ENCODE assay signal across 1 cellular context in the genomic region with DNA sequence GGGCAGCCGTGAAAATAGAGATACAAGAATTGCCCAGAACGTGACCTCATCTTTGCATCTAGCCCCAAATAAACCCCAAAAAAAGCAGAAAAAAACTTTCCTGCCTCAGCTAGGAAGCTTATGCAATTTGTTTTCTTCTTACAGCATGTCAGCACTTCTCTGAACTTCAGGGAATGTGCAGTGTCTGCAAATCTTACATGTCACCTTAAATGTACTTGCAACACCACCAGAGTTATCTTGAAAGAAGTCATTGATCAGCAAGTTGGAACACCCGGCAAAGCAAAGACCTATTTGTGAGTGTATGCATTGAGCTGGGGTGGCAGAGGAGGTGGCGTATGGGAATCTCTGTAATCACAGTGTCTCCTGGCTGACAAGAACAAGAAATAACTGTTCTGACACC.
TF ChIP-seq lines count a peak whose summit lies in the region.

No MANE protein-coding gene starts in this region.

TF ChIP-seq in GM23338, 12 proteins besides CTCF, POLR2A, EP300 and RAD21 (continued from another document):
- TF ChIP-seq, protein P1, sequence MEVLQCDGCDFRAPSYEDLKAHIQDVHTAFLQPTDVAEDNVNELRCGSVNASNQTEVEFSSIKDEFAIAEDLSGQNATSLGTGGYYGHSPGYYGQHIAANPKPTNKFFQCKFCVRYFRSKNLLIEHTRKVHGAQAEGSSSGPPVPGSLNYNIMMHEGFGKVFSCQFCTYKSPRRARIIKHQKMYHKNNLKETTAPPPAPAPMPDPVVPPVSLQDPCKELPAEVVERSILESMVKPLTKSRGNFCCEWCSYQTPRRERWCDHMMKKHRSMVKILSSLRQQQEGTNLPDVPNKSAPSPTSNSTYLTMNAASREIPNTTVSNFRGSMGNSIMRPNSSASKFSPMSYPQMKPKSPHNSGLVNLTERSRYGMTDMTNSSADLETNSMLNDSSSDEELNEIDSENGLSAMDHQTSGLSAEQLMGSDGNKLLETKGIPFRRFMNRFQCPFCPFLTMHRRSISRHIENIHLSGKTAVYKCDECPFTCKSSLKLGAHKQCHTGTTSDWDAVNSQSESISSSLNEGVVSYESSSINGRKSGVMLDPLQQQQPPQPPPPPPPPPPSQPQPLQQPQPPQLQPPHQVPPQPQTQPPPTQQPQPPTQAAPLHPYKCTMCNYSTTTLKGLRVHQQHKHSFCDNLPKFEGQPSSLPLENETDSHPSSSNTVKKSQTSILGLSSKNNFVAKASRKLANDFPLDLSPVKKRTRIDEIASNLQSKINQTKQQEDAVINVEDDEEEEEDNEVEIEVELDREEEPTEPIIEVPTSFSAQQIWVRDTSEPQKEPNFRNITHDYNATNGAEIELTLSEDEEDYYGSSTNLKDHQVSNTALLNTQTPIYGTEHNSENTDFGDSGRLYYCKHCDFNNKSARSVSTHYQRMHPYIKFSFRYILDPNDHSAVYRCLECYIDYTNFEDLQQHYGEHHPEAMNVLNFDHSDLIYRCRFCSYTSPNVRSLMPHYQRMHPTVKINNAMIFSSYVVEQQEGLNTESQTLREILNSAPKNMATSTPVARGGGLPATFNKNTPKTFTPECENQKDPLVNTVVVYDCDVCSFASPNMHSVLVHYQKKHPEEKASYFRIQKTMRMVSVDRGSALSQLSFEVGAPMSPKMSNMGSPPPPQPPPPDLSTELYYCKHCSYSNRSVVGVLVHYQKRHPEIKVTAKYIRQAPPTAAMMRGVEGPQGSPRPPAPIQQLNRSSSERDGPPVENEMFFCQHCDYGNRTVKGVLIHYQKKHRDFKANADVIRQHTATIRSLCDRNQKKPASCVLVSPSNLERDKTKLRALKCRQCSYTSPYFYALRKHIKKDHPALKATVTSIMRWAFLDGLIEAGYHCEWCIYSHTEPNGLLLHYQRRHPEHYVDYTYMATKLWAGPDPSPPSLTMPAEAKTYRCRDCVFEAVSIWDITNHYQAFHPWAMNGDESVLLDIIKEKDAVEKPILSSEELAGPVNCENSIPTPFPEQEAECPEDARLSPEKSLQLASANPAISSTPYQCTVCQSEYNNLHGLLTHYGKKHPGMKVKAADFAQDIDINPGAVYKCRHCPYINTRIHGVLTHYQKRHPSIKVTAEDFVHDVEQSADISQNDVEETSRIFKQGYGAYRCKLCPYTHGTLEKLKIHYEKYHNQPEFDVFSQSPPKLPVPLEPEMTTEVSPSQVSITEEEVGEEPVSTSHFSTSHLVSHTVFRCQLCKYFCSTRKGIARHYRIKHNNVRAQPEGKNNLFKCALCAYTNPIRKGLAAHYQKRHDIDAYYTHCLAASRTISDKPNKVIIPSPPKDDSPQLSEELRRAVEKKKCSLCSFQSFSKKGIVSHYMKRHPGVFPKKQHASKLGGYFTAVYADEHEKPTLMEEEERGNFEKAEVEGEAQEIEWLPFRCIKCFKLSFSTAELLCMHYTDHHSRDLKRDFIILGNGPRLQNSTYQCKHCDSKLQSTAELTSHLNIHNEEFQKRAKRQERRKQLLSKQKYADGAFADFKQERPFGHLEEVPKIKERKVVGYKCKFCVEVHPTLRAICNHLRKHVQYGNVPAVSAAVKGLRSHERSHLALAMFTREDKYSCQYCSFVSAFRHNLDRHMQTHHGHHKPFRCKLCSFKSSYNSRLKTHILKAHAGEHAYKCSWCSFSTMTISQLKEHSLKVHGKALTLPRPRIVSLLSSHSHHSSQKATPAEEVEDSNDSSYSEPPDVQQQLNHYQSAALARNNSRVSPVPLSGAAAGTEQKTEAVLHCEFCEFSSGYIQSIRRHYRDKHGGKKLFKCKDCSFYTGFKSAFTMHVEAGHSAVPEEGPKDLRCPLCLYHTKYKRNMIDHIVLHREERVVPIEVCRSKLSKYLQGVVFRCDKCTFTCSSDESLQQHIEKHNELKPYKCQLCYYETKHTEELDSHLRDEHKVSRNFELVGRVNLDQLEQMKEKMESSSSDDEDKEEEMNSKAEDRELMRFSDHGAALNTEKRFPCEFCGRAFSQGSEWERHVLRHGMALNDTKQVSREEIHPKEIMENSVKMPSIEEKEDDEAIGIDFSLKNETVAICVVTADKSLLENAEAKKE (CRISPR knock-in tag; IDR thresholded peaks at IDR 0.05): no peak
- TF ChIP-seq EZH2phosphoT487 (IDR thresholded peaks at IDR 0.05; ENCODE audit: unreplicated experiment) (no peak), STAT1 (IDR thresholded peaks at IDR 0.05; ENCODE audit: unreplicated experiment) (no peak), JUNB (IDR thresholded peaks at IDR 0.05; ENCODE audit: unreplicated experiment) (no peak), ZNF331 (CRISPR knock-in tag; IDR thresholded peaks at IDR 0.05; ENCODE audit: low read depth) (no peak), CREB1 (CRISPR knock-in tag; IDR thresholded peaks at IDR 0.05; ENCODE audit: low read depth) (no peak)
- TF ChIP-seq, protein P2, sequence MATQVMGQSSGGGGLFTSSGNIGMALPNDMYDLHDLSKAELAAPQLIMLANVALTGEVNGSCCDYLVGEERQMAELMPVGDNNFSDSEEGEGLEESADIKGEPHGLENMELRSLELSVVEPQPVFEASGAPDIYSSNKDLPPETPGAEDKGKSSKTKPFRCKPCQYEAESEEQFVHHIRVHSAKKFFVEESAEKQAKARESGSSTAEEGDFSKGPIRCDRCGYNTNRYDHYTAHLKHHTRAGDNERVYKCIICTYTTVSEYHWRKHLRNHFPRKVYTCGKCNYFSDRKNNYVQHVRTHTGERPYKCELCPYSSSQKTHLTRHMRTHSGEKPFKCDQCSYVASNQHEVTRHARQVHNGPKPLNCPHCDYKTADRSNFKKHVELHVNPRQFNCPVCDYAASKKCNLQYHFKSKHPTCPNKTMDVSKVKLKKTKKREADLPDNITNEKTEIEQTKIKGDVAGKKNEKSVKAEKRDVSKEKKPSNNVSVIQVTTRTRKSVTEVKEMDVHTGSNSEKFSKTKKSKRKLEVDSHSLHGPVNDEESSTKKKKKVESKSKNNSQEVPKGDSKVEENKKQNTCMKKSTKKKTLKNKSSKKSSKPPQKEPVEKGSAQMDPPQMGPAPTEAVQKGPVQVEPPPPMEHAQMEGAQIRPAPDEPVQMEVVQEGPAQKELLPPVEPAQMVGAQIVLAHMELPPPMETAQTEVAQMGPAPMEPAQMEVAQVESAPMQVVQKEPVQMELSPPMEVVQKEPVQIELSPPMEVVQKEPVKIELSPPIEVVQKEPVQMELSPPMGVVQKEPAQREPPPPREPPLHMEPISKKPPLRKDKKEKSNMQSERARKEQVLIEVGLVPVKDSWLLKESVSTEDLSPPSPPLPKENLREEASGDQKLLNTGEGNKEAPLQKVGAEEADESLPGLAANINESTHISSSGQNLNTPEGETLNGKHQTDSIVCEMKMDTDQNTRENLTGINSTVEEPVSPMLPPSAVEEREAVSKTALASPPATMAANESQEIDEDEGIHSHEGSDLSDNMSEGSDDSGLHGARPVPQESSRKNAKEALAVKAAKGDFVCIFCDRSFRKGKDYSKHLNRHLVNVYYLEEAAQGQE (IDR thresholded peaks at IDR 0.05; ENCODE audit: unreplicated experiment): no peak
